8 cellular contexts compared by ENCODE assay signal in genomic region chrX:119516157-119516702, GRCh38. TPM values are rescaled to one million over a fixed set of nuclear protein-coding genes. Genes with fewer than 3 reads are reported as not detected.
A peak's percentile ranks its signal among the peaks of the same experiment; 100 is the strongest.
DNase-seq lines count a peak whose midpoint lies in the region; ATAC-seq, FAIRE-seq and TF ChIP-seq lines count a peak whose summit lies in the region.

No MANE protein-coding gene starts in this region.

- H3K9ac ChIP-seq in KMS-11: no peak overlapping the region

- peak; percentile 49 for DNase-seq in RCC 7860 (ENCODE audit: low spot score)
- peak; percentile 3 for DNase-seq in activated gamma-delta T cell treated with anti-CD3 and anti-CD28 coated beads, Interleukin-2, amount 50 U/mL, for 16 hours (ENCODE audit: low read depth)
- DNase-seq in glutamatergic neuron: no peak
- DNase-seq in pulmonary artery endothelial cell (ENCODE audit: low read depth, low spot score): peak; percentile 15

- H3K4me3 ChIP-seq in DOHH2 (ENCODE audit: low read length) (no peak overlapping the region), KMS-11 (IDR thresholded peaks at IDR 0.05; ENCODE audit: insufficient read depth, low read depth, low read length) (no peak overlapping the region)

- H4K20me1 ChIP-seq in DOHH2 (ENCODE audit: control insufficient read depth, insufficient read depth, low read depth, low read length): no peaks in the 10 kb centered on the region
- H4K20me1 ChIP-seq in KMS-11 (ENCODE audit: insufficient read depth): no peaks in the 10 kb centered on the region

- H3K27me3 Mint-ChIP-seq in glutamatergic neuron (ENCODE audit: unreplicated experiment): no peaks in the 10 kb centered on the region

- ATAC-seq in GM21515 (IDR thresholded peaks at IDR 0.05; ENCODE audit: unreplicated experiment) (peak; percentile 77), GM21423 (IDR thresholded peaks at IDR 0.05; ENCODE audit: unreplicated experiment) (no peak)

- no peak overlapping the region for H3K4me3 Mint-ChIP-seq in glutamatergic neuron (ENCODE audit: unreplicated experiment)

- H3K36me3 Mint-ChIP-seq in glutamatergic neuron (ENCODE audit: unreplicated experiment): no peaks in the 10 kb centered on the region

- H3K9me3 ChIP-seq in DOHH2 (ENCODE audit: control insufficient read depth, insufficient read depth, low read length): no peaks in the 10 kb centered on the region

- H2AFZ ChIP-seq in KMS-11 (ENCODE audit: low read depth): peak overlapping the region; percentile 53; the same call in 1 of the 2 replicates

- H3K27ac ChIP-seq in DOHH2 (ENCODE audit: low read depth, low read length) (no peak overlapping the region), KMS-11 (no peak overlapping the region)

- H3K9me2 ChIP-seq in DOHH2 (replicated peaks; ENCODE audit: control insufficient read depth, low read length): no peaks in the 10 kb centered on the region

- no peak overlapping the region for H3K27ac Mint-ChIP-seq in glutamatergic neuron (ENCODE audit: unreplicated experiment)

- no peaks in the 10 kb centered on the region for H3F3A ChIP-seq in DOHH2 (ENCODE audit: control insufficient read depth, insufficient read depth)

- H3K4me2 ChIP-seq in DOHH2 (ENCODE audit: low read length) (no peak overlapping the region), KMS-11 (no peak overlapping the region)

- H3K79me2 ChIP-seq in DOHH2 (ENCODE audit: control insufficient read depth, low read length): no peaks in the 10 kb centered on the region
- H3K79me2 ChIP-seq in KMS-11 (ENCODE audit: insufficient read depth, low read depth): no peaks in the 10 kb centered on the region

- TF ChIP-seq CTCF in DOHH2 (IDR thresholded peaks at IDR 0.05; ENCODE audit: low read depth, low read length, poor library complexity, severe bottlenecking) (peak; percentile 85), KMS-11 (conservative IDR thresholded peaks at IDR 0.05; ENCODE audit: low read depth, low read length) (peak; percentile 92), glutamatergic neuron (IDR thresholded peaks at IDR 0.05; ENCODE audit: partially characterized antibody, unreplicated experiment) (peak; percentile 72)

- peaks cover 2% of the 10 kb centered on the region for H3K9me3 Mint-ChIP-seq in glutamatergic neuron (ENCODE audit: unreplicated experiment)

- FAIRE-seq in RCC 7860 (lab: Jason Lieb, UNC): peak; percentile 23

- H3K27me3 ChIP-seq in DOHH2 (ENCODE audit: control insufficient read depth, low read length) (no peaks in the 10 kb centered on the region), KMS-11 (ENCODE audit: insufficient read depth, low read depth) (no peaks in the 10 kb centered on the region)

- H3K4me1 ChIP-seq in DOHH2 (ENCODE audit: control insufficient read depth, low read length) (peaks cover 9% of the 10 kb centered on the region), KMS-11 (ENCODE audit: low read depth, poor library complexity, severe bottlenecking) (peaks cover 9% of the 10 kb centered on the region)

- no peaks in the 10 kb centered on the region for H3K4me1 Mint-ChIP-seq in glutamatergic neuron (ENCODE audit: low read depth, unreplicated experiment)

- H3K36me3 ChIP-seq in DOHH2 (ENCODE audit: control insufficient read depth, low read length) (no peaks in the 10 kb centered on the region), KMS-11 (ENCODE audit: insufficient read depth) (no peaks in the 10 kb centered on the region)

RNA-seq across cellular contexts. Expression of gene SLC25A5, which starts 48.0 kb away (rescaled TPM):
- total RNA-seq in glutamatergic neuron (ENCODE audit: unreplicated experiment): 179 TPM
- total RNA-seq in pulmonary artery endothelial cell: 282 and 344 TPM in 2 replicates

RNA-seq across cellular contexts. Expression of gene STEEP1, which starts 49.0 kb away (rescaled TPM):
- total RNA-seq in glutamatergic neuron (ENCODE audit: unreplicated experiment) (28.7 TPM), pulmonary artery endothelial cell (46.5 and 54.4 TPM in 2 replicates)

RNA-seq across cellular contexts. Expression of gene UBE2A, which starts 58.1 kb away (rescaled TPM):
- total RNA-seq in glutamatergic neuron (ENCODE audit: unreplicated experiment): 56.3 TPM
- 20.4 and 26.2 TPM in 2 replicates for total RNA-seq in pulmonary artery endothelial cell
